Comparison of ENCODE assay signal across 22 cellular contexts in the genomic region with DNA sequence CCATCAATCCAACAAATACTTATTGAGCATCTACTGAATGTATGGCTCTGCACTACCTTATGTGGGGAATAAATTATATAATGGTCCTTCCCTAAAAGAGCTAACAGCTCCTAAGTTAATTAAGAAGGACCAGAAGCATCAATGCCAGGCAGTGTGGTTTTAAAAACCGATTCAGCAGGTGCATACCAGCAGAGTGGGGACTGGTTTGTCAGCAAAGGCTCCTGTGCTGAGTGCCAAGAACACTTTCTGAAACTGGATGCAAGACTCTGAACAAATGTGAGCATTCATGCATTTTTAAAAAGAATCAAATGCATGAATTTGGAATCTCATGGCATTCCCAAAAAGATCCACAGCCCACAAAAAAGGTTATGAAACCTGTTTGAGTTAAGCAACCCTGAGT.
"Had no signal": no experiment of that assay in that cellular context is flagged by ENCODE, and none has a peak within 500 bp of the region (broad histone marks: within the 10 kb centered on the region; RNA-seq: fewer than 3 reads in every experiment).

No MANE protein-coding gene starts in this region.

- H3K27me3 Mint-ChIP-seq: naive thymus-derived CD4-positive, alpha-beta T cell; natural killer cell treated with Interleukin-12 subunit alpha and Interleukin-12 subunit beta and Interleukin-15 and Interleukin-18, amount 100 ng/mL, for 72 hours; progenitor cell of endocrine pancreas; stimulated activated memory B cell treated with anti-CD40 and anti-IgM and Interleukin-4, amounts not matched to agents 10 μg/mL and 1 μg/mL and 100 μg/mL, for 72 hours; stimulated activated naive CD8-positive, alpha-beta T cell treated with anti-CD3 and anti-CD28 coated beads, Interleukin-15, amount 100 ng/mL, for 72 hours had no signal

- H3K9me3 ChIP-seq: left ventricle myocardium inferior, ovary, right atrium auricular region, right lobe of liver, upper lobe of left lung, vagina had no signal

- H3K4me3 Mint-ChIP-seq: mesothelial cell of epicardium; naive thymus-derived CD4-positive, alpha-beta T cell; natural killer cell treated with Interleukin-12 subunit alpha and Interleukin-12 subunit beta and Interleukin-15 and Interleukin-18, amount 100 ng/mL, for 72 hours; stimulated activated memory B cell treated with anti-CD40 and anti-IgM and Interleukin-4, amounts not matched to agents 10 μg/mL and 1 μg/mL and 100 μg/mL, for 72 hours; stimulated activated naive CD8-positive, alpha-beta T cell treated with anti-CD3 and anti-CD28 coated beads, Interleukin-15, amount 100 ng/mL, for 72 hours had no signal

- ATAC-seq: naive thymus-derived CD4-positive, alpha-beta T cell; natural killer cell treated with Interleukin-12 subunit alpha and Interleukin-12 subunit beta and Interleukin-15 and Interleukin-18, amount 100 ng/mL, for 72 hours; right lobe of liver; stimulated activated memory B cell treated with anti-CD40 and anti-IgM and Interleukin-4, amounts not matched to agents 10 μg/mL and 1 μg/mL and 100 μg/mL, for 72 hours; stimulated activated naive CD8-positive, alpha-beta T cell treated with anti-CD3 and anti-CD28 coated beads, Interleukin-15, amount 100 ng/mL, for 72 hours had no signal

- DNase-seq: islet precursor cell; left ventricle myocardium inferior; mesendoderm; naive thymus-derived CD4-positive, alpha-beta T cell; ovary; right lobe of liver; stimulated activated CD4-positive, alpha-beta T cell treated with anti-CD3 and anti-CD28 coated beads, Interleukin-2, amount 100 ng/mL, for 48 hours; stimulated activated CD4-positive, alpha-beta T cell treated with anti-CD3 and anti-CD28 coated beads, Interleukin-4, amount 100 ng/mL, for 4 hours; stimulated activated CD8-positive, alpha-beta memory T cell treated with anti-CD3 and anti-CD28 coated beads, Interleukin-4, amount 100 ng/mL, for 48 hours; stimulated activated naive CD4-positive, alpha-beta T cell treated with Interleukin-2 at 50 U/mL for 16 hours; stimulated activated naive CD8-positive, alpha-beta T cell treated with anti-CD3 and anti-CD28 coated beads, Interleukin-15, amount 100 ng/mL, for 72 hours; transverse colon had no signal

- H3K36me3 ChIP-seq: ovary, right lobe of liver, transverse colon, vagina had no signal

- H3K4me2 ChIP-seq: hepatocyte had no signal

- H3K4me3 ChIP-seq: hepatocyte, left ventricle myocardium inferior, lung, ovary, right atrium auricular region, right lobe of liver, smooth muscle cell, transverse colon, upper lobe of left lung, vagina had no signal

- H3K27ac ChIP-seq: hepatocyte, ovary, right atrium auricular region, right lobe of liver, transverse colon, upper lobe of left lung, vagina had no signal

- H3K27ac Mint-ChIP-seq: mesothelial cell of epicardium; progenitor cell of endocrine pancreas; stimulated activated memory B cell treated with anti-CD40 and anti-IgM and Interleukin-4, amounts not matched to agents 10 μg/mL and 1 μg/mL and 100 μg/mL, for 72 hours; stimulated activated naive CD8-positive, alpha-beta T cell treated with anti-CD3 and anti-CD28 coated beads, Interleukin-15, amount 100 ng/mL, for 72 hours had no signal

- H3K9me3 Mint-ChIP-seq: natural killer cell treated with Interleukin-12 subunit alpha and Interleukin-12 subunit beta and Interleukin-15 and Interleukin-18, amount 100 ng/mL, for 72 hours; stimulated activated memory B cell treated with anti-CD40 and anti-IgM and Interleukin-4, amounts not matched to agents 10 μg/mL and 1 μg/mL and 100 μg/mL, for 72 hours; stimulated activated naive CD8-positive, alpha-beta T cell treated with anti-CD3 and anti-CD28 coated beads, Interleukin-15, amount 100 ng/mL, for 72 hours had no signal

- H3K4me1 ChIP-seq: right lobe of liver, transverse colon, upper lobe of left lung, vagina had no signal

- H3K27me3 ChIP-seq: hepatocyte, ovary, right atrium auricular region, right lobe of liver, transverse colon, upper lobe of left lung, vagina had no signal

- H2AFZ ChIP-seq: hepatocyte had no signal

- H3K79me2 ChIP-seq: hepatocyte had no signal
